16 cellular contexts compared by ENCODE assay signal in the genomic region with DNA sequence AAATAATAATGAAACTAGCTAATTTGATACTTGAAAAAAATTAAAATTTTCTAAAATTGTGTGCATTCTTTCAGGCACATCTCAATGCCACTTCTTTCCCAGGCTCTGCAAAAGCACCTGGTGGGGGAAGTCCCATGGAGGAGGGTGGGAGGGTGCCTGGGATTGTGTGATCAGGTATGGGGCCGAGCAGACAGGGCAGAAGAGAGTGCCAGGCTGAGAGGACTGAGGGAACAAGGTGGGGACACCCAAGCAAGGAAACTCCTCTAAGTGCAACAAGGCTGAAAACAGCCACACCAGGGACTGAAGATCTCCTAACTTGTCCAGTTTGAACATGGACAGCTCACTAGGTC. TPM values are rescaled to one million over a fixed set of nuclear protein-coding genes. Genes with fewer than 3 reads are reported as not detected.
A peak's percentile ranks its signal among the peaks of the same experiment; 100 is the strongest.
DNase-seq lines count a peak whose midpoint lies in the region; ATAC-seq, FAIRE-seq and TF ChIP-seq lines count a peak whose summit lies in the region.
"Had no signal": no experiment of that assay in that cellular context is flagged by ENCODE, and none has a peak within 500 bp of the region (broad histone marks: within the 10 kb centered on the region; RNA-seq: fewer than 3 reads in every experiment).

No MANE protein-coding gene starts in this region.

- ATAC-seq in Right ventricle myocardium inferior (no peak), body of pancreas (no peak), HepG2 (no peak)

- TF ChIP-seq POLR2A in body of pancreas (IDR thresholded peaks at IDR 0.05) (no peak), HepG2 (IDR thresholded peaks at IDR 0.05; ENCODE audit: insufficient read depth in 1 of 2, low read depth in 2 of 2, low read length in 2 of 2) (peak in 1 of 2 experiments; percentile 40; a peak in 1 of 4 replicates), transverse colon (IDR thresholded peaks at IDR 0.05) (no peak)

- H3K4me1 ChIP-seq in left ventricle myocardium inferior (peaks cover 48% of the 10 kb centered on the region), body of pancreas (peaks cover 45% of the 10 kb centered on the region), HepG2 (ENCODE audit: insufficient read depth, low read length) (peaks cover 68% of the 10 kb centered on the region), transverse colon (peaks cover 0 to 32% (median 21%) of the 10 kb centered on the region in 4 donors), ascending aorta (peaks cover 0 to 9% of the 10 kb centered on the region in 2 donors)
- H3K4me1 ChIP-seq: SJCRH30 had no signal

- peaks cover 5% of the 10 kb centered on the region for H3K79me2 ChIP-seq in HepG2 (ENCODE audit: insufficient read depth, low read length)

- CTCF ChIA-PET in HepG2 (lab: Yijun Ruan, JAX; ENCODE audit: low intra/inter-chr PET ratio, low total read pairs) = no interaction called here

- FAIRE-seq in HepG2 (lab: Jason Lieb, UNC) = no peak
- FAIRE-seq: A204.1, H54, RCC 7860 had no signal

- H3K9ac ChIP-seq in HepG2 (ENCODE audit: insufficient read depth, low read depth, low read length) = peak overlapping the region; percentile 21; the same call in 1 of the 2 replicates
- H3K9ac ChIP-seq: BLaER1 treated with 17β-estradiol and CSF1 and Interleukin-3, amounts not matched to agents 10 nM and 100 nM had no signal

- no peaks in the 10 kb centered on the region for H3K27me3 ChIP-seq in left ventricle myocardium inferior (ENCODE audit: low read depth)
- no peaks in the 10 kb centered on the region for H3K27me3 ChIP-seq in body of pancreas
- H3K27me3 ChIP-seq in HepG2 (ENCODE audit: control insufficient read depth in 1 of 2, insufficient read depth in 2 of 2, low read length in 2 of 2) = no peaks in the 10 kb centered on the region
- H3K27me3 ChIP-seq in transverse colon = no peaks in the 10 kb centered on the region
- no peaks in the 10 kb centered on the region for H3K27me3 ChIP-seq in ascending aorta
- H3K27me3 ChIP-seq: BLaER1 treated with 17β-estradiol and CSF1 and Interleukin-3, amounts not matched to agents 10 nM and 100 nM had no signal

- H3K27ac ChIP-seq in left ventricle myocardium inferior (replicated peaks) (peak overlapping the region; percentile 77), body of pancreas (peak overlapping the region in 3 of 4 donors; percentile 4 to 52 (median 44)), HepG2 (ENCODE audit: extremely low read length, insufficient read depth, low read length) (peak overlapping the region; percentile 76), transverse colon (peak overlapping the region; percentile 67 to 80 (median 71)), ascending aorta (peak overlapping the region in 1 of 2 donors; percentile 43)
- H3K27ac ChIP-seq: BLaER1 treated with 17β-estradiol and CSF1 and Interleukin-3, amounts not matched to agents 10 nM and 100 nM; SJCRH30 had no signal

- in situ Hi-C loops in HepG2 (cut with HindIII; ENCODE audit: extremely low pct_ligation_motif_present, low pct_unique_long_range_greater_than_20kb) = no loop called here
- in situ Hi-C loops in transverse colon (cut with MboI; ENCODE audit: low pct_ligation_motif_present in 1 of 4, low pct_unique_long_range_greater_than_20kb in 1 of 4, low sequenced_read_pairs in 3 of 4) = no loop called here

- peaks cover 32% of the 10 kb centered on the region for H3K36me3 ChIP-seq in left ventricle myocardium inferior
- H3K36me3 ChIP-seq in body of pancreas (replicated peaks in 1 of 2; ENCODE audit: insufficient read depth in 1 of 2, low read depth in 2 of 2) = no peaks in the 10 kb centered on the region
- peaks cover 1 to 7% of the 10 kb centered on the region in 2 experiments; a peak in 2 of 5 replicates for H3K36me3 ChIP-seq in HepG2 (replicated peaks in 1 of 2; ENCODE audit: control insufficient read depth in 1 of 2, insufficient read depth in 2 of 2, low read length in 2 of 2)
- H3K36me3 ChIP-seq in transverse colon = peaks cover 0 to 3% (median 0%) of the 10 kb centered on the region in 4 donors
- peaks cover 3 to 16% of the 10 kb centered on the region in 2 donors for H3K36me3 ChIP-seq in ascending aorta
- H3K36me3 ChIP-seq: SJCRH30 had no signal

- no TSS peak for BruUV-seq in HepG2 (replicated peaks; lab: Mats Ljungman, UMichigan)

- H3K4me2 ChIP-seq in HepG2 (ENCODE audit: low read depth, low read length) = peak overlapping the region; percentile 64

- TF ChIP-seq RAD21 in HepG2 (CRISPR knock-in tag; IDR thresholded peaks at IDR 0.05) = no peak

- no peaks in the 10 kb centered on the region for H4K20me1 ChIP-seq in HepG2 (ENCODE audit: insufficient read depth, low read length)

- 17 to 43% methylated on average over 1 of the region's 1 CpG for WGBS in body of pancreas, 2 donors
- WGBS in HepG2 (ENCODE audit: low lambda C conversion rate) = 0% methylated on average over 1 of the region's 1 CpG
- 58% methylated on average over 1 of the region's 1 CpG; no CpG with 5 or more reads in 1 of the 2 donors for WGBS in transverse colon (ENCODE audit: low coverage in 1 of 2), 2 donors

- no peaks in the 10 kb centered on the region for H3K9me3 ChIP-seq in left ventricle myocardium inferior (replicated peaks)
- H3K9me3 ChIP-seq in body of pancreas = no peaks in the 10 kb centered on the region
- no peaks in the 10 kb centered on the region for H3K9me3 ChIP-seq in HepG2 (ENCODE audit: low read length)
- no peaks in the 10 kb centered on the region for H3K9me3 ChIP-seq in transverse colon
- H3K9me3 ChIP-seq in ascending aorta = no peaks in the 10 kb centered on the region
- H3K9me3 ChIP-seq: BLaER1 treated with 17β-estradiol and CSF1 and Interleukin-3, amounts not matched to agents 10 nM and 100 nM; Caco-2; SJCRH30 had no signal

- H3K4me3 ChIP-seq in left ventricle myocardium inferior (no peak overlapping the region), body of pancreas (no peak overlapping the region), HepG2 (replicated peaks in 1 of 3; ENCODE audit: insufficient read depth in 1 of 3, low read depth in 2 of 3, low read length in 3 of 3) (peak overlapping the region in 2 of 3 experiments; percentile 27 to 41; a peak in 3 of 6 replicates), transverse colon (no peak overlapping the region), ascending aorta (no peak overlapping the region)
- H3K4me3 ChIP-seq: BLaER1 treated with 17β-estradiol and CSF1 and Interleukin-3, amounts not matched to agents 10 nM and 100 nM; SJCRH30 had no signal

- POLR2A ChIA-PET in HepG2 (lab: Yijun Ruan, JAX) = interaction anchor here (0.6 to 2.0 kb wide), 8 partner anchors 9 to 427 kb away, joined by 3 to 14 read pairs (median 5); a partner anchor contains a TSS

- TF ChIP-seq EP300 in HepG2 (IDR thresholded peaks at IDR 0.05; ENCODE audit: low read depth in 2 of 2, low read length in 2 of 2) (no peak), HepG2 (CRISPR knock-in tag; IDR thresholded peaks at IDR 0.05; ENCODE audit: borderline replicate concordance) (no peak), transverse colon (IDR thresholded peaks at IDR 0.05; ENCODE audit: low read depth) (no peak)

- no peak for TF ChIP-seq CTCF in left ventricle myocardium inferior (IDR thresholded peaks at IDR 0.05; ENCODE audit: borderline replicate concordance)
- TF ChIP-seq CTCF in body of pancreas (IDR thresholded peaks at IDR 0.05) = no peak
- TF ChIP-seq CTCF in HepG2 (CRISPR knock-in tag; IDR thresholded peaks at IDR 0.05) = no peak
- TF ChIP-seq CTCF in transverse colon (IDR thresholded peaks at IDR 0.05) = no peak
- TF ChIP-seq CTCF in ascending aorta (IDR thresholded peaks at IDR 0.05) = no peak

- intact Hi-C loops in left ventricle myocardium inferior (cut with micrococcal nuclease) = no loop called here
- intact Hi-C loops in Right ventricle myocardium inferior (cut with DNase I) = no loop called here
- intact Hi-C loops in body of pancreas (cut with DNase I) = no loop called here
- intact Hi-C loops in HepG2 (cut with micrococcal nuclease; ENCODE audit: unreplicated experiment) = no loop called here
- intact Hi-C loops in transverse colon (cut with DNase I; ENCODE audit: low total_unique reads) = no loop called here
- intact Hi-C loops in ascending aorta (cut with DNase I) = no loop called here

- DNase-seq in left ventricle myocardium inferior (no peak), Right ventricle myocardium inferior (ENCODE audit: missing footprints) (no peak), body of pancreas (no peak), HepG2 (ENCODE audit: low spot score) (no peak), transverse colon (peak; percentile 31), ascending aorta (ENCODE audit: low spot score in 2 of 2) (no peak), DMS 273 treated with DMSO at 0.1 percent for 48 hours (lab: John Stamatoyannopoulos, UW) (no peak), DMS53 (lab: John Stamatoyannopoulos, UW) (no peak)
- DNase-seq: HFFc6, NCI-H1092, SJCRH30 had no signal

- H2AFZ ChIP-seq in HepG2 (ENCODE audit: low read length) = no peak overlapping the region

RNA-seq across cellular contexts. Expression of a gene that starts 13.8 kb away (rescaled TPM):
- 16.4 TPM for total RNA-seq in left ventricle myocardium inferior
- 13.2 TPM for total RNA-seq in Right ventricle myocardium inferior
- 10 to 100 TPM; 37.1 to 66.9 TPM for total RNA-seq in body of pancreas
- 15.5 and 16.2 TPM in 2 replicates for total RNA-seq in HepG2 (2016; rRNA removed; fragmentation: Illumina TruSeq; extraction: Trizol)
- 5.1 and 6.0 TPM in 2 replicates for total RNA-seq in HepG2 (2016; cell fraction: cytosol; rRNA removed; fragmentation: Illumina TruSeq; extraction: Trizol; ENCODE audit: low read depth)
- total RNA-seq in HepG2 (2016; cell fraction: insoluble cytoplasmic fraction; rRNA removed; fragmentation: Illumina TruSeq; extraction: Trizol) = 14.9 and 16.1 TPM in 2 replicates
- total RNA-seq in HepG2 (2016; cell fraction: membrane; rRNA removed; fragmentation: Illumina TruSeq; extraction: Trizol) = 7.8 TPM in 2 replicates
- total RNA-seq in HepG2 (2016; cell fraction: nucleus; rRNA removed; fragmentation: Illumina TruSeq; extraction: Trizol) = 20.8 and 22.4 TPM in 2 replicates
- 35.2 and 37.1 TPM in 2 replicates for polyA plus RNA-seq in HepG2 (2011; rRNA removed)
- 22.5 and 24.9 TPM in 2 replicates for polyA plus RNA-seq in HepG2 (2011; cell fraction: cytosol; rRNA removed)
- polyA plus RNA-seq in HepG2 (2011; cell fraction: nucleus; rRNA removed) = 82.0 and 93.9 TPM in 2 replicates
- polyA plus RNA-seq in HepG2 (2012) = 18.0 and 20.0 TPM in 2 replicates
- polyA plus RNA-seq in HepG2 (2016; cell fraction: cytosol; fragmentation: Illumina TruSeq; extraction: Trizol; ENCODE audit: low read depth) = 1.4 and 1.5 TPM in 2 replicates
- 13.9 and 16.3 TPM in 2 replicates for polyA plus RNA-seq in HepG2 (2016; cell fraction: insoluble cytoplasmic fraction; fragmentation: Illumina TruSeq; extraction: Trizol; ENCODE audit: low read depth)
- polyA plus RNA-seq in HepG2 (2016; cell fraction: membrane; fragmentation: Illumina TruSeq; extraction: Trizol; ENCODE audit: low read depth) = 4.4 and 4.5 TPM in 2 replicates
- polyA plus RNA-seq in HepG2 (2016; cell fraction: nucleus; fragmentation: Illumina TruSeq; extraction: Trizol; ENCODE audit: insufficient read depth, low read depth) = 31.0 and 39.2 TPM in 2 replicates
- 52.9 and 70.5 TPM in 2 replicates for polyA minus RNA-seq in HepG2 (2011; rRNA and poly(A)+ RNA removed; ENCODE audit: low replicate concordance)
- polyA minus RNA-seq in HepG2 (2011; cell fraction: cytosol; rRNA and poly(A)+ RNA removed) = 23.5 and 23.8 TPM in 2 replicates
- 46.7 and 57.6 TPM in 2 replicates for polyA minus RNA-seq in HepG2 (2011; cell fraction: nucleus; rRNA and poly(A)+ RNA removed)
- total RNA-seq in transverse colon = 100 to 1,000 TPM in 1 of 4 donors, 10 to 100 TPM in 3; 20.9 to 105 (median 83.9) TPM
- total RNA-seq in ascending aorta = 54.6 TPM
- total RNA-seq: SJCRH30 had no signal

Comparison
In these comparisons a context has a peak if more than half of its experiments do, and no peak if none do; other contexts are left out.
1. H3K4me3 ChIP-seq: peak in HepG2 (2 of 3); none in left ventricle myocardium inferior (single experiment), body of pancreas (0 of 2), transverse colon (0 of 4) and ascending aorta (0 of 2).